ENCODE assay signal across 21 cellular contexts in genomic region chr9:77772641-77773040, GRCh38.
DNase-seq lines count a peak whose midpoint lies in the region; ATAC-seq, FAIRE-seq and TF ChIP-seq lines count a peak whose summit lies in the region.
"Had no signal": no experiment of that assay in that cellular context is flagged by ENCODE, and none has a peak within 500 bp of the region (broad histone marks: within the 10 kb centered on the region; RNA-seq: fewer than 3 reads in every experiment).

No MANE protein-coding gene starts in this region.

- no peak overlapping the region for H3K14ac ChIP-seq in mesenchymal stem cell (ENCODE audit: low read length in 2 of 2)

- no peaks in the 10 kb centered on the region for H3K79me2 ChIP-seq in GM12878 (ENCODE audit: control insufficient read depth, insufficient read depth, low read length)

- ATAC-seq in CD4-positive, CD25-positive, alpha-beta regulatory T cell (ENCODE audit: low read depth in 2 of 2) = no peak
- ATAC-seq in GM12878 = peak; percentile 30; the same call in 2 of the 3 replicates
- no peak for ATAC-seq in activated T-helper 17 cell treated with anti-CD3 and anti-CD28 coated beads, Interleukin-2, amount 50 U/mL, for 72 hours (replicated peaks)
- ATAC-seq: A549 had no signal

- in situ Hi-C loops in GM12878 (cut with MboI) = no loop called here

- no peak overlapping the region for H2BK15ac ChIP-seq in mesenchymal stem cell (ENCODE audit: low read depth, poor library complexity, severe bottlenecking)

- H3K79me1 ChIP-seq in mesenchymal stem cell (replicated peaks; ENCODE audit: low read length, poor library complexity, severe bottlenecking) = peaks cover 12% of the 10 kb centered on the region

- SMC1A ChIA-PET in GM12878 (lab: Charles Lee; ENCODE audit: uncharacterized antibody, unreplicated experiment) = interaction anchor here (0.9 to 2.2 kb wide), 6 partner anchors 9 to 204 kb away, joined by 3 to 5 read pairs (median 4); no protein-coding TSS in a partner anchor

- H3K18ac ChIP-seq in mesenchymal stem cell (ENCODE audit: low read depth in 1 of 2, low read length in 2 of 2) = no peak overlapping the region

- no peaks in the 10 kb centered on the region for H3K4me1 ChIP-seq in CD4-positive, CD25-positive, alpha-beta regulatory T cell (ENCODE audit: control insufficient read depth, insufficient read depth, low read length, poor library complexity, severe bottlenecking)
- H3K4me1 ChIP-seq in GM12878 (ENCODE audit: control insufficient read depth, insufficient read depth, low read length) = no peaks in the 10 kb centered on the region
- no peaks in the 10 kb centered on the region for H3K4me1 ChIP-seq in mesenchymal stem cell (ENCODE audit: control insufficient read depth, insufficient read depth, low read depth, low read length)
- H3K4me1 ChIP-seq: A549 had no signal

- BruUV-seq in GM12878 (replicated peaks; lab: Mats Ljungman, UMichigan) = no TSS peak

- no peak overlapping the region for H3K27ac ChIP-seq in CD4-positive, CD25-positive, alpha-beta regulatory T cell (ENCODE audit: insufficient read depth, low read length, poor library complexity, severe bottlenecking)
- H3K27ac ChIP-seq in GM12878 (ENCODE audit: control insufficient read depth, insufficient read depth) (no peak overlapping the region), dorsolateral prefrontal cortex (peak overlapping the region in 41 of 59 donors; percentile 0 to 98 (median 94)), mesenchymal stem cell (ENCODE audit: low read length, poor library complexity, severe bottlenecking) (no peak overlapping the region)
- H3K27ac ChIP-seq: 22Rv1, A549, C4-2B, GM23248, HL-60 had no signal

- no peak for TF ChIP-seq RAD21 in GM12878 (IDR thresholded peaks at IDR 0.05; ENCODE audit: insufficient read depth, low read depth, low read length)

- intact Hi-C loops in GM12878 (cut with micrococcal nuclease; ENCODE audit: unreplicated experiment) = no loop called here
- intact Hi-C loops in dorsolateral prefrontal cortex (cut with DNase I) = loop anchor here (5.0 kb wide), 2 partner anchors 260 to 355 kb away; partner anchors contain the start of gene GNAQ (in 1 of the 2)

- WGBS in GM12878 (ENCODE audit: insufficient coverage, insufficient replicate concordance, low lambda C conversion rate, missing lambda C conversion rate) = 0% methylated on average over 5 of the region's 5 CpGs
- WGBS in mesenchymal stem cell = no CpG with 5 or more reads among the region's 5 CpGs

- no peak overlapping the region for H3K4ac ChIP-seq in mesenchymal stem cell (ENCODE audit: low read depth in 1 of 2, low read length in 2 of 2)

- H2BK120ac ChIP-seq in mesenchymal stem cell (ENCODE audit: low read depth, low read length) = no peak overlapping the region

- H2BK12ac ChIP-seq in mesenchymal stem cell (ENCODE audit: low read length in 2 of 2) = no peak overlapping the region

- H3K27me3 Mint-ChIP-seq in CD4-positive, CD25-positive, alpha-beta regulatory T cell = no peaks in the 10 kb centered on the region
- no peaks in the 10 kb centered on the region for H3K27me3 Mint-ChIP-seq in activated naive CD8-positive, alpha-beta T cell treated with anti-CD3 and anti-CD28 coated beads for 36 hours
- H3K27me3 Mint-ChIP-seq in activated T-helper 17 cell treated with anti-CD3 and anti-CD28 coated beads, Interleukin-2, amount 50 U/mL, for 72 hours = no peaks in the 10 kb centered on the region
- H3K27me3 Mint-ChIP-seq: CD4-positive, alpha-beta memory T cell had no signal

- H3K4me3 ChIP-seq in CD4-positive, CD25-positive, alpha-beta regulatory T cell (ENCODE audit: low read depth, low read length) = no peak overlapping the region
- H3K4me3 ChIP-seq in GM12878 (no peak overlapping the region), dorsolateral prefrontal cortex (no peak overlapping the region), mesenchymal stem cell (ENCODE audit: insufficient read depth in 1 of 2, low read depth in 1 of 2, low read length in 2 of 2) (no peak overlapping the region)
- H3K4me3 ChIP-seq: A549, GM23248 had no signal

- no peak for DNase-seq in CD4-positive, CD25-positive, alpha-beta regulatory T cell
- DNase-seq in GM12878 (ENCODE audit: low read depth, low spot score) (no peak), dorsolateral prefrontal cortex (no peak), mesenchymal stem cell (peak; percentile 73), NOMO-1 (lab: John Stamatoyannopoulos, UW; ENCODE audit: unreplicated experiment in 2 of 2) (no peak), cerebellar nuclear complex (lab: John Stamatoyannopoulos, UW) (no peak)
- no peak for DNase-seq in activated naive CD8-positive, alpha-beta T cell treated with anti-CD3 and anti-CD28 coated beads for 36 hours
- DNase-seq: AML-193; Calu3; CD4-positive, alpha-beta memory T cell; DMS79 treated with DMSO at 0.1 percent for 48 hours; GF-D8; GM23248; HCEC 1CT had no signal

- no peak overlapping the region for H4K8ac ChIP-seq in mesenchymal stem cell (ENCODE audit: low read length)

- peaks cover 6% of the 10 kb centered on the region for H3K36me3 ChIP-seq in CD4-positive, CD25-positive, alpha-beta regulatory T cell (ENCODE audit: control insufficient read depth, insufficient read depth, low read length)
- H3K36me3 ChIP-seq in GM12878 (ENCODE audit: control insufficient read depth in 2 of 2, insufficient read depth in 2 of 2, low read length in 1 of 2) = no peaks in the 10 kb centered on the region
- H3K36me3 ChIP-seq in mesenchymal stem cell (ENCODE audit: control insufficient read depth in 1 of 2, insufficient read depth in 2 of 2, low read depth in 1 of 2, low read length in 2 of 2) = peaks cover 0 to 11% of the 10 kb centered on the region in 2 experiments

- H3K23ac ChIP-seq in mesenchymal stem cell (ENCODE audit: low read length in 2 of 2) = no peak overlapping the region

- FAIRE-seq in GM12878 (lab: Jason Lieb, UNC) = no peak
- FAIRE-seq: A549, GM12891, GM19239 had no signal

- H2AFZ ChIP-seq in GM12878 (ENCODE audit: control insufficient read depth, low read depth, low read length) = no peak overlapping the region
- no peak overlapping the region for H2AFZ ChIP-seq in mesenchymal stem cell (ENCODE audit: low read depth, low read length)
- H2AFZ ChIP-seq: GM23248 had no signal

- H3K4me2 ChIP-seq in GM12878 (ENCODE audit: control insufficient read depth, insufficient read depth) (no peak overlapping the region), mesenchymal stem cell (ENCODE audit: low read length, poor library complexity, severe bottlenecking) (no peak overlapping the region)
- H3K4me2 ChIP-seq: A549 had no signal

- H2BK5ac ChIP-seq in mesenchymal stem cell (ENCODE audit: low read depth, low read length, poor library complexity, severe bottlenecking) = no peak overlapping the region

- H3K4me3 Mint-ChIP-seq in CD4-positive, CD25-positive, alpha-beta regulatory T cell = peak overlapping the region in 1 of 4 donors; percentile 24
- H3K4me3 Mint-ChIP-seq in activated naive CD8-positive, alpha-beta T cell treated with anti-CD3 and anti-CD28 coated beads for 36 hours = no peak overlapping the region
- H3K4me3 Mint-ChIP-seq in activated T-helper 17 cell treated with anti-CD3 and anti-CD28 coated beads, Interleukin-2, amount 50 U/mL, for 72 hours = no peak overlapping the region
- H3K4me3 Mint-ChIP-seq: CD4-positive, alpha-beta memory T cell had no signal

- no peak for TF ChIP-seq EP300 in GM12878 (IDR thresholded peaks at IDR 0.05; ENCODE audit: borderline replicate concordance in 1 of 2, control insufficient read depth in 1 of 2, low read depth in 2 of 2, low read length in 2 of 2)

- H3K27ac Mint-ChIP-seq in CD4-positive, CD25-positive, alpha-beta regulatory T cell = peak overlapping the region in 2 of 3 donors; percentile 63 to 73
- H3K27ac Mint-ChIP-seq in activated naive CD8-positive, alpha-beta T cell treated with anti-CD3 and anti-CD28 coated beads for 36 hours = no peak overlapping the region
- no peak overlapping the region for H3K27ac Mint-ChIP-seq in activated T-helper 17 cell treated with anti-CD3 and anti-CD28 coated beads, Interleukin-2, amount 50 U/mL, for 72 hours

- TF ChIP-seq CTCF in GM12878 (IDR thresholded peaks at IDR 0.05 in 2 of 3, conservative IDR thresholded peaks at IDR 0.05 in 1 of 3; ENCODE audit: control insufficient read depth in 2 of 3, extremely low read depth in 1 of 3, insufficient read depth in 1 of 3, low read depth in 3 of 3, low read length in 3 of 3) (no peak), dorsolateral prefrontal cortex (IDR thresholded peaks at IDR 0.05 in 54 of 56, conservative IDR thresholded peaks at IDR 0.05 in 2 of 56; ENCODE audit: low read depth in 1 of 56, partially characterized antibody in 56 of 56) (no peak)

- POLR2A ChIA-PET in GM12878 (lab: Charles Lee) = no interaction called here

- H3K4me1 Mint-ChIP-seq in CD4-positive, CD25-positive, alpha-beta regulatory T cell = peaks cover 28 to 52% (median 30%) of the 10 kb centered on the region in 4 donors
- H3K4me1 Mint-ChIP-seq in activated naive CD8-positive, alpha-beta T cell treated with anti-CD3 and anti-CD28 coated beads for 36 hours = no peaks in the 10 kb centered on the region
- no peaks in the 10 kb centered on the region for H3K4me1 Mint-ChIP-seq in activated T-helper 17 cell treated with anti-CD3 and anti-CD28 coated beads, Interleukin-2, amount 50 U/mL, for 72 hours

- peaks cover 0 to 5% (median 0%) of the 10 kb centered on the region in 7 donors for H3K9me3 Mint-ChIP-seq in CD4-positive, CD25-positive, alpha-beta regulatory T cell
- peaks cover 5% of the 10 kb centered on the region for H3K9me3 Mint-ChIP-seq in activated naive CD8-positive, alpha-beta T cell treated with anti-CD3 and anti-CD28 coated beads for 36 hours
- no peaks in the 10 kb centered on the region for H3K9me3 Mint-ChIP-seq in activated T-helper 17 cell treated with anti-CD3 and anti-CD28 coated beads, Interleukin-2, amount 50 U/mL, for 72 hours

- no peak overlapping the region for H4K91ac ChIP-seq in mesenchymal stem cell (ENCODE audit: low read length)

- no peaks in the 10 kb centered on the region for H4K20me1 ChIP-seq in GM12878 (ENCODE audit: control insufficient read depth, insufficient read depth)

- no peak overlapping the region for H2AK5ac ChIP-seq in mesenchymal stem cell (ENCODE audit: low read length, severe bottlenecking)

- no peaks in the 10 kb centered on the region for H3K27me3 ChIP-seq in CD4-positive, CD25-positive, alpha-beta regulatory T cell (ENCODE audit: control insufficient read depth, insufficient read depth, low read length)
- peaks cover 0 to 2% of the 10 kb centered on the region in 2 experiments; a peak in 2 of 4 replicates for H3K27me3 ChIP-seq in GM12878 (replicated peaks in 1 of 2; ENCODE audit: control insufficient read depth in 2 of 2, insufficient read depth in 2 of 2, low read length in 1 of 2)
- no peaks in the 10 kb centered on the region for H3K27me3 ChIP-seq in dorsolateral prefrontal cortex
- no peaks in the 10 kb centered on the region for H3K27me3 ChIP-seq in mesenchymal stem cell (ENCODE audit: control insufficient read depth in 1 of 2, insufficient read depth in 1 of 2, low read length in 2 of 2)

- TF ChIP-seq POLR2A in GM12878 (IDR thresholded peaks at IDR 0.05; ENCODE audit: low read depth, low read length) = no peak

- H3K36me3 Mint-ChIP-seq in CD4-positive, CD25-positive, alpha-beta regulatory T cell = peaks cover 27% of the 10 kb centered on the region
- peaks cover 9% of the 10 kb centered on the region for H3K36me3 Mint-ChIP-seq in activated naive CD8-positive, alpha-beta T cell treated with anti-CD3 and anti-CD28 coated beads for 36 hours
- H3K36me3 Mint-ChIP-seq in activated T-helper 17 cell treated with anti-CD3 and anti-CD28 coated beads, Interleukin-2, amount 50 U/mL, for 72 hours (ENCODE audit: low read depth) = peaks cover 24% of the 10 kb centered on the region

- RAD21 ChIA-PET in GM12878 (lab: Charles Lee; ENCODE audit: unreplicated experiment) = interaction anchor here (1.6 to 1.7 kb wide), 2 partner anchors 203 to 262 kb away, joined by 4 to 6 read pairs; no protein-coding TSS in a partner anchor

- H3K9ac ChIP-seq in GM12878 (ENCODE audit: control insufficient read depth, insufficient read depth, low read length) (no peak overlapping the region), mesenchymal stem cell (ENCODE audit: low read length) (no peak overlapping the region)
- H3K9ac ChIP-seq: GM23248 had no signal

- CTCF ChIA-PET in GM12878 (lab: Yijun Ruan, JAX) = interaction anchor here (1.0 to 2.0 kb wide), 5 partner anchors 16 to 46 kb away, joined by 3 to 7 read pairs (median 5); no protein-coding TSS in a partner anchor

- H3K9me3 ChIP-seq in CD4-positive, CD25-positive, alpha-beta regulatory T cell (ENCODE audit: control insufficient read depth in 2 of 2, low read length in 2 of 2) = peaks cover 0 to 2% of the 10 kb centered on the region in 2 experiments
- H3K9me3 ChIP-seq in GM12878 (replicated peaks; ENCODE audit: control insufficient read depth, insufficient read depth, low read length) (no peaks in the 10 kb centered on the region), mesenchymal stem cell (ENCODE audit: control insufficient read depth, low read length) (peaks cover 8% of the 10 kb centered on the region)

Comparison
In these comparisons a context has a peak if more than half of its experiments do, and no peak if none do; other contexts are left out.
1. H3K27ac ChIP-seq: peak in dorsolateral prefrontal cortex (41 of 59); none in CD4-positive, CD25-positive, alpha-beta regulatory T cell (single experiment), GM12878 (single experiment) and mesenchymal stem cell (single experiment).
2. H3K27ac Mint-ChIP-seq: peak in CD4-positive, CD25-positive, alpha-beta regulatory T cell (2 of 3); none in activated naive CD8-positive, alpha-beta T cell treated with anti-CD3 and anti-CD28 coated beads for 36 hours (single experiment) and activated T-helper 17 cell treated with anti-CD3 and anti-CD28 coated beads, Interleukin-2, amount 50 U/mL, for 72 hours (single experiment).